ENCODE assay signal across 1 cellular context in genomic region chr11:74636633-74637184, GRCh38.
TF ChIP-seq lines count a peak whose summit lies in the region.

No MANE protein-coding gene starts in this region.

TF ChIP-seq in WTC11, 78 proteins besides CTCF, POLR2A, EP300 and RAD21 (continued from another document):
- TF ChIP-seq AFF4 (CRISPR knock-in tag; IDR thresholded peaks at IDR 0.05; ENCODE audit: borderline replicate concordance) (no peak), TP53 (CRISPR knock-in tag; IDR thresholded peaks at IDR 0.05) (no peak), IRF1 (CRISPR knock-in tag; IDR thresholded peaks at IDR 0.05) (no peak), SMAD3 (CRISPR knock-in tag; IDR thresholded peaks at IDR 0.05; ENCODE audit: borderline replicate concordance) (no peak), SMAD4 (CRISPR knock-in tag; IDR thresholded peaks at IDR 0.05) (no peak), ZSCAN18 (CRISPR knock-in tag; IDR thresholded peaks at IDR 0.05) (no peak), GTF2I (CRISPR knock-in tag; conservative IDR thresholded peaks at IDR 0.05) (no peak), NFYB (CRISPR knock-in tag; conservative IDR thresholded peaks at IDR 0.05; ENCODE audit: low read depth) (no peak), ELF4 (CRISPR knock-in tag; IDR thresholded peaks at IDR 0.05; ENCODE audit: low read depth) (no peak), FOXJ3 (CRISPR knock-in tag; IDR thresholded peaks at IDR 0.05; ENCODE audit: borderline replicate concordance) (no peak), TCF7 (CRISPR knock-in tag; IDR thresholded peaks at IDR 0.05; ENCODE audit: low read depth) (no peak)
- TF ChIP-seq, protein P1, sequence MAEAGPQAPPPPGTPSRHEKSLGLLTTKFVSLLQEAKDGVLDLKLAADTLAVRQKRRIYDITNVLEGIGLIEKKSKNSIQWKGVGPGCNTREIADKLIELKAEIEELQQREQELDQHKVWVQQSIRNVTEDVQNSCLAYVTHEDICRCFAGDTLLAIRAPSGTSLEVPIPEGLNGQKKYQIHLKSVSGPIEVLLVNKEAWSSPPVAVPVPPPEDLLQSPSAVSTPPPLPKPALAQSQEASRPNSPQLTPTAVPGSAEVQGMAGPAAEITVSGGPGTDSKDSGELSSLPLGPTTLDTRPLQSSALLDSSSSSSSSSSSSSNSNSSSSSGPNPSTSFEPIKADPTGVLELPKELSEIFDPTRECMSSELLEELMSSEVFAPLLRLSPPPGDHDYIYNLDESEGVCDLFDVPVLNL (CRISPR knock-in tag; IDR thresholded peaks at IDR 0.05; ENCODE audit: borderline replicate concordance, low read depth): no peak
